Comparison of ENCODE assay signal across 8 cellular contexts in genomic region chr12:1533602-1534304, GRCh38.
DNase-seq lines count a peak whose midpoint lies in the region; ATAC-seq and TF ChIP-seq lines count a peak whose summit lies in the region.

No MANE protein-coding gene starts in this region.

- no peaks in the 10 kb centered on the region for H3K36me3 ChIP-seq in osteoblast (ENCODE audit: insufficient read depth, low read length)

- H4K20me1 ChIP-seq in osteoblast (ENCODE audit: insufficient read depth, low read length), result peaks cover 66% of the 10 kb centered on the region

- in situ Hi-C loops in KBM-7 (cut with MboI; ENCODE audit: low pct_unique_long_range_greater_than_20kb, low sequenced_read_pairs), result no loop called here

- peak overlapping the region; percentile 78 for H3K4me2 ChIP-seq in osteoblast (ENCODE audit: insufficient read depth, low read length)

- no peak for TF ChIP-seq CTCF in osteoblast (IDR thresholded peaks at IDR 0.05; ENCODE audit: extremely low read depth, low read depth, low read length)

- H3K27ac ChIP-seq in osteoblast (ENCODE audit: low read depth, low read length), result peak overlapping the region; percentile 55

- H3K79me2 ChIP-seq in osteoblast (ENCODE audit: insufficient read depth, low read length), result peaks cover 90% of the 10 kb centered on the region

- peak overlapping the region; percentile 81 for H3K4me3 ChIP-seq in osteoblast (ENCODE audit: insufficient read depth, low read length)

- DNase-seq in KBM-7 (peak; percentile 61), osteoblast (ENCODE audit: insufficient read length, low spot score, missing footprints) (peak; percentile 98), NCI-H2196 treated with DMSO at 0.1 percent for 48 hours (lab: John Stamatoyannopoulos, UW; ENCODE audit: unreplicated experiment) (no peak), globus pallidus (ENCODE audit: low spot score) (no peak), COLO829 (ENCODE audit: low spot score) (no peak)
- DNase-seq in activated gamma-delta T cell treated with anti-CD3 and anti-CD28 coated beads, Interleukin-2, amount 50 U/mL, for 16 hours (ENCODE audit: low read depth), result peak; percentile 23

- H3K27me3 ChIP-seq in osteoblast (ENCODE audit: insufficient read depth, low read length), result no peaks in the 10 kb centered on the region

- no peak overlapping the region for H2AFZ ChIP-seq in osteoblast (ENCODE audit: low read length)

- TF ChIP-seq POLR2A in GM15510 (IDR thresholded peaks at IDR 0.05; ENCODE audit: borderline replicate concordance, extremely low read depth, insufficient read length), result peak; percentile 33

- no peaks in the 10 kb centered on the region for H3K9me3 ChIP-seq in osteoblast (ENCODE audit: low read depth, low read length)

- peak; percentile 43 for ATAC-seq in GM21515 (IDR thresholded peaks at IDR 0.05; ENCODE audit: unreplicated experiment)

- peaks cover 47% of the 10 kb centered on the region for H3K4me1 ChIP-seq in osteoblast (ENCODE audit: insufficient read depth, low read length)

Comparison
In these comparisons a context has a peak if more than half of its experiments do, and no peak if none do; other contexts are left out.
1. DNase-seq: peak in KBM-7 (single experiment), activated gamma-delta T cell treated with anti-CD3 and anti-CD28 coated beads, Interleukin-2, amount 50 U/mL, for 16 hours (single experiment) and osteoblast (single experiment); none in NCI-H2196 treated with DMSO at 0.1 percent for 48 hours (single experiment), globus pallidus (single experiment) and COLO829 (single experiment).